In genomic region chr7:148575640-148576411, GRCh38 we compare ENCODE assay signal across 9 cellular contexts. TPM values are rescaled to one million over a fixed set of nuclear protein-coding genes. Genes with fewer than 3 reads are reported as not detected.
DNase-seq lines count a peak whose midpoint lies in the region; ATAC-seq and TF ChIP-seq lines count a peak whose summit lies in the region.
"Had no signal": no experiment of that assay in that cellular context is flagged by ENCODE, and none has a peak within 500 bp of the region (broad histone marks: within the 10 kb centered on the region; RNA-seq: fewer than 3 reads in every experiment).

No MANE protein-coding gene starts in this region.

- no peaks in the 10 kb centered on the region for H3K36me3 Mint-ChIP-seq in activated CD4-positive, alpha-beta memory T cell treated with anti-CD3 and anti-CD28 coated beads, Interleukin-2, amount 10 ng/mL, durations not matched to agents 7 days and 5 days (ENCODE audit: low read depth)
- H3K36me3 Mint-ChIP-seq: IgD-negative memory B cell had no signal

- TF ChIP-seq CTCF in BE2C (IDR thresholded peaks at IDR 0.05; ENCODE audit: low read depth, low read length) (peak; percentile 92), mucosa of descending colon (IDR thresholded peaks at IDR 0.05) (peak; percentile 58)

- H3K36me3 ChIP-seq in BE2C (no peaks in the 10 kb centered on the region), mucosa of descending colon (ENCODE audit: low read depth) (no peaks in the 10 kb centered on the region)

- POLR2A ChIA-PET in activated CD4-positive, alpha-beta memory T cell treated with anti-CD3 and anti-CD28 coated beads, Interleukin-2, amount 10 ng/mL, durations not matched to agents 7 days and 5 days (lab: Charles Lee) = interaction anchor here (0.8 to 1.6 kb wide), 6 partner anchors 12 to 387 kb away, joined by 3 to 6 read pairs (median 4); partner anchors contain the start of gene CUL1

- no peak overlapping the region for H3K4me3 ChIP-seq in BE2C (ENCODE audit: low read depth, low read length)
- H3K4me3 ChIP-seq in mucosa of descending colon = no peak overlapping the region

- no peaks in the 10 kb centered on the region for H3K9me3 Mint-ChIP-seq in activated CD4-positive, alpha-beta memory T cell treated with anti-CD3 and anti-CD28 coated beads, Interleukin-2, amount 10 ng/mL, durations not matched to agents 7 days and 5 days
- H3K9me3 Mint-ChIP-seq: IgD-negative memory B cell had no signal

- no peak overlapping the region for H3K4me3 Mint-ChIP-seq in activated CD4-positive, alpha-beta memory T cell treated with anti-CD3 and anti-CD28 coated beads, Interleukin-2, amount 10 ng/mL, durations not matched to agents 7 days and 5 days
- H3K4me3 Mint-ChIP-seq: IgD-negative memory B cell had no signal

- no peak overlapping the region for H3K27ac Mint-ChIP-seq in activated CD4-positive, alpha-beta memory T cell treated with anti-CD3 and anti-CD28 coated beads, Interleukin-2, amount 10 ng/mL, durations not matched to agents 7 days and 5 days
- H3K27ac Mint-ChIP-seq: IgD-negative memory B cell had no signal

- H3K27me3 ChIP-seq in BE2C = no peaks in the 10 kb centered on the region

- peaks cover 15% of the 10 kb centered on the region for H3K27me3 Mint-ChIP-seq in activated CD4-positive, alpha-beta memory T cell treated with anti-CD3 and anti-CD28 coated beads, Interleukin-2, amount 10 ng/mL, durations not matched to agents 7 days and 5 days
- H3K27me3 Mint-ChIP-seq: IgD-negative memory B cell had no signal

- ATAC-seq in GM19043 (IDR thresholded peaks at IDR 0.05; ENCODE audit: low read depth, unreplicated experiment) (peak; percentile 89), HG03432 (IDR thresholded peaks at IDR 0.05; ENCODE audit: unreplicated experiment) (peak; percentile 94), mucosa of descending colon (peak; percentile 83)

- CTCF ChIA-PET in activated CD4-positive, alpha-beta memory T cell treated with anti-CD3 and anti-CD28 coated beads, Interleukin-2, amount 10 ng/mL, durations not matched to agents 7 days and 5 days (lab: Charles Lee) = interaction anchor here (0.6 to 4.3 kb wide), 34 partner anchors 9 to 885 kb away, joined by 3 to 47 read pairs (median 4); partner anchors contain the start of genes CUL1 and ZNF777

- no peaks in the 10 kb centered on the region for H3K4me1 ChIP-seq in BE2C
- no peaks in the 10 kb centered on the region for H3K4me1 ChIP-seq in mucosa of descending colon (ENCODE audit: low read depth)

- H3K9me3 ChIP-seq in BE2C = no peaks in the 10 kb centered on the region
- H3K9me3 ChIP-seq in mucosa of descending colon = no peaks in the 10 kb centered on the region

- intact Hi-C loops in mucosa of descending colon (cut with DNase I, micrococcal nuclease) = loop anchor here (10.0 kb wide), 1 partner anchor 389 kb away; no protein-coding TSS in a partner anchor

- H3K4me1 Mint-ChIP-seq in activated CD4-positive, alpha-beta memory T cell treated with anti-CD3 and anti-CD28 coated beads, Interleukin-2, amount 10 ng/mL, durations not matched to agents 7 days and 5 days = peaks cover 7% of the 10 kb centered on the region

- DNase-seq in BE2C (peak; percentile 64), NCI-H526 treated with DMSO at 0.1 percent for 48 hours (lab: John Stamatoyannopoulos, UW) (peak; percentile 20), mucosa of descending colon (peak; percentile 55 to 87 (median 81))
- peak; percentile 76 for DNase-seq in activated CD4-positive, alpha-beta memory T cell treated with anti-CD3 and anti-CD28 coated beads, Interleukin-2, amount 10 ng/mL, durations not matched to agents 7 days and 5 days
- peak; percentile 53 for DNase-seq in effector CD8-positive, alpha-beta T cell (lab: John Stamatoyannopoulos, UW)
- peak; percentile 39 to 52 for DNase-seq in stimulated activated CD8-positive, alpha-beta memory T cell treated with anti-CD3 and anti-CD28 coated beads, Interleukin-7, amount 100 ng/mL, for 1 hour (ENCODE audit: low read depth in 2 of 2)

RNA-seq across cellular contexts. Expression of gene C7orf33, which starts 14.7 kb away (rescaled TPM):
- not detected for polyA plus RNA-seq in BE2C (2012; ENCODE audit: insufficient read depth, insufficient read length, low read depth)
- total RNA-seq in activated CD4-positive, alpha-beta memory T cell treated with anti-CD3 and anti-CD28 coated beads, Interleukin-2, amount 10 ng/mL, durations not matched to agents 7 days and 5 days = not detected
- not detected for total RNA-seq in mucosa of descending colon
- polyA plus RNA-seq: IgD-negative memory B cell had no signal

Comparison
In these comparisons a context has a peak if more than half of its experiments do, and no peak if none do; other contexts are left out.
1. DNase-seq: peak in every context shown above with its lines; median percentile 81 in mucosa of descending colon; 76 in activated CD4-positive, alpha-beta memory T cell treated with anti-CD3 and anti-CD28 coated beads, Interleukin-2, amount 10 ng/mL, durations not matched to agents 7 days and 5 days; 64 in BE2C; 53 in effector CD8-positive, alpha-beta T cell; 46 in stimulated activated CD8-positive, alpha-beta memory T cell treated with anti-CD3 and anti-CD28 coated beads, Interleukin-7, amount 100 ng/mL, for 1 hour; 20 in NCI-H526 treated with DMSO at 0.1 percent for 48 hours.